ENCODE assay signal across 8 cellular contexts in the genomic region with DNA sequence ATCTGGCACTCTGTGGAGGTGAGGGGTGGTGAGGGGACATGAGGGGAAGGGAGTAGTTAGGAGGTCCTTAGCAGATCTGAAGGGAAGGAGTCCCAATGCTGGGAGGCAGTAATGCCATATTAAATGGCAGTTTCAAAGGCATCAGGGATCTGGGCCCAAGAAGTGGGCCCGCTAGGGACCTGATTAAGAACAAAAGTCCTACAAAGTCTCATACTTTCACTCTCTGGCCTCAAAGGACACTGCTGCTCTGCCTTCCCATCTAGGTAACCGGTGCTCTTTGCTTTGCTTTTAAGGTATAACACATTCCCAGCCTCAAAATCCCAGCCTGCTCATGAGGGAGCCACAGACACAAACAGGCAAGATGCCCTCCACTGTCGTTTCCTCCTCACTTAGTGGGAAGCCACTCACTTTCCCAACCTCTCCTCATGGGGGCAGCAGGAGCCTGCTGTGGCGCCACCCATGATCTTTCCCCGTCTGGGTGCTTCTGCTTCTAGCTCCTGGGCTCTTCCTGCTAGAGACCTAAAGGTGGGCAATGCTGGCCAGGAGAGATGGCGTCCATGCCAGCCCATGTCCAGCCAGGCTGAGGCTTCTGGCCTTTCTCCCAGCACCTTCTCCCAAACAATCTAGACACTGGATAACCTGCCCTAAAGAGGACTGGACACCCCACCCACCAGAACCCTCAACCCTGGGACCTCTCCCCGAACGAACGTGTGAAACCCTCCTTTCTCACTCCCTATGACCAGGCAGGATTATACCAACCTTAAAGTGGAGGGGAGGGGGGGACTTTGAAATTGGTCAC.
DNase-seq lines count a peak whose midpoint lies in the region; ATAC-seq and TF ChIP-seq lines count a peak whose summit lies in the region.

No MANE protein-coding gene starts in this region.

- in situ Hi-C loops in Panc1 (cut with HindIII; ENCODE audit: low pct_unique_long_range_greater_than_20kb, low sequenced_read_pairs), result no loop called here

- H3K27me3 Mint-ChIP-seq in immature natural killer cell (ENCODE audit: low read depth in 3 of 3), result peaks cover 0 to 3% (median 0%) of the 10 kb centered on the region in 3 donors

- DNase-seq in activated CD4-positive, CD25-positive, alpha-beta regulatory T cell treated with anti-CD3 and anti-CD28 coated beads, Interleukin-2, amount 50 U/mL, for 72 hours, result no peak
- DNase-seq in HT-29 (ENCODE audit: low spot score) (peak; percentile 94), Panc1 (ENCODE audit: low read depth, low spot score) (peak; percentile 36), body of pancreas (peak; percentile 72 to 79 (median 75)), immature natural killer cell (peak; percentile 9 to 30 (median 29))
- peak; percentile 64 for DNase-seq in stimulated activated CD4-positive, alpha-beta T cell treated with anti-CD3 and anti-CD28 coated beads, Interleukin-15, amount 100 ng/mL, for 24 hours

- H3K4me1 Mint-ChIP-seq in immature natural killer cell, result no peaks in the 10 kb centered on the region

- no peaks in the 10 kb centered on the region for H3K9me3 Mint-ChIP-seq in immature natural killer cell

- H3K9me3 ChIP-seq in Panc1 (ENCODE audit: control insufficient read depth, insufficient read depth, low read depth, low read length) (no peaks in the 10 kb centered on the region), body of pancreas (no peaks in the 10 kb centered on the region)

- H3K27ac Mint-ChIP-seq in immature natural killer cell, result no peak overlapping the region

- peaks cover 3% of the 10 kb centered on the region; the same call in 1 of the 2 replicates for H3K4me1 ChIP-seq in Panc1 (ENCODE audit: control insufficient read depth, insufficient read depth, low read length)
- H3K4me1 ChIP-seq in body of pancreas, result peaks cover 13% of the 10 kb centered on the region

- TF ChIP-seq CTCF in Panc1 (IDR thresholded peaks at IDR 0.05) (peak; percentile 92), body of pancreas (IDR thresholded peaks at IDR 0.05) (peak; percentile 64 to 91 (median 81))

- no peaks in the 10 kb centered on the region for H3K36me3 ChIP-seq in Panc1 (ENCODE audit: control insufficient read depth, insufficient read depth, low read length)
- H3K36me3 ChIP-seq in body of pancreas (replicated peaks in 1 of 2; ENCODE audit: insufficient read depth in 1 of 2, low read depth in 2 of 2), result no peaks in the 10 kb centered on the region

- H3K4me3 ChIP-seq in Panc1 (ENCODE audit: low read depth in 2 of 2, low read length in 2 of 2) (no peak overlapping the region), body of pancreas (no peak overlapping the region)

- TF ChIP-seq POLR2A in body of pancreas (IDR thresholded peaks at IDR 0.05), result no peak

- no peak overlapping the region for H3K4me3 Mint-ChIP-seq in immature natural killer cell

- no TSS peak for BruUV-seq in Panc1 (replicated peaks; lab: Mats Ljungman, UMichigan)

- POLR2A ChIA-PET in Panc1 (lab: Charles Lee), result no interaction called here

- CTCF ChIA-PET in Panc1 (lab: Charles Lee), result interaction anchor here (0.7 to 1.2 kb wide), 4 partner anchors 26 to 163 kb away, joined by 3 to 7 read pairs (median 4); no protein-coding TSS in a partner anchor

- no peaks in the 10 kb centered on the region for H3K27me3 ChIP-seq in Panc1 (ENCODE audit: control insufficient read depth, insufficient read depth, low read length)
- H3K27me3 ChIP-seq in body of pancreas, result no peaks in the 10 kb centered on the region

- 35 to 36% methylated on average over 9 of the region's 9 CpGs for WGBS in body of pancreas, 2 donors

- peak overlapping the region; percentile 42; the same call in 1 of the 2 replicates for H3K27ac ChIP-seq in Panc1 (ENCODE audit: low read length)
- peak overlapping the region in 2 of 4 donors; percentile 19 to 52 for H3K27ac ChIP-seq in body of pancreas

- intact Hi-C loops in Panc1 (cut with micrococcal nuclease; ENCODE audit: unreplicated experiment) (loop anchor here (1.0 kb wide), 1 partner anchor 117 kb away; no protein-coding TSS in a partner anchor), body of pancreas (cut with DNase I) (loop anchor here (5.0 kb wide), 1 partner anchor 121 kb away; no protein-coding TSS in a partner anchor)

- ATAC-seq in activated CD4-positive, CD25-positive, alpha-beta regulatory T cell treated with anti-CD3 and anti-CD28 coated beads, Interleukin-2, amount 50 U/mL, for 24 hours, result peak; percentile 38 to 58
- ATAC-seq in GM21529 (IDR thresholded peaks at IDR 0.05; ENCODE audit: unreplicated experiment) (peak; percentile 92), Panc1 (peak; percentile 99), body of pancreas (peak; percentile 92)

- no peaks in the 10 kb centered on the region for H3K36me3 Mint-ChIP-seq in immature natural killer cell

Comparison
In these comparisons a context has a peak if more than half of its experiments do, and no peak if none do; other contexts are left out.
1. ATAC-seq: peak in every context shown above with its lines; median percentile 99 in Panc1; 92 in GM21529; 92 in body of pancreas; 48 in activated CD4-positive, CD25-positive, alpha-beta regulatory T cell treated with anti-CD3 and anti-CD28 coated beads, Interleukin-2, amount 50 U/mL, for 24 hours.